25 cellular contexts compared by ENCODE assay signal in the genomic region with DNA sequence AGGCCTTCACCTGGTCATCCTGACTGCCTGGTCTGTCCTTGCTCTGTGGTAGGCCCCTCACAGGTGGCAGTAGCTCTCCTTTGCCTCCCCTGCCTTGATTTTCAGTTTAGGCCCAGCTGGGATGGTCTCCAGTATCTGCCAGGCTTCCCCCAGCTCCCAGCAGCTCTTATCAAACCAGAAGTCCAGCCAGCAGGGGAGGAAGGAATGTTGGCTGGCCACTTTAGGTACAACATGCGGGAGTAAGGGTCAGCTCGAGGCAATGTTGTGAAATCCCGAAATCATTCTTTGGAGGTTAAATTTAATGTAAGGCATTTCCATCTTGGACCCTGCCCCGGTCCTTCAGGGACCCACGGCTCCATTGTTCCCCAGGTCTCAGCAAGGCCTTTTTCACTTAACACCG. TPM values are rescaled to one million over a fixed set of nuclear protein-coding genes. Genes with fewer than 3 reads are reported as not detected.
"Had no signal": no experiment of that assay in that cellular context is flagged by ENCODE, and none has a peak within 500 bp of the region (broad histone marks: within the 10 kb centered on the region; RNA-seq: fewer than 3 reads in every experiment).

No MANE protein-coding gene starts in this region.

- H3K9me3 ChIP-seq: SK-N-SH had no signal

- H3K4me3 Mint-ChIP-seq: IgD-negative memory B cell had no signal

- H3K27ac ChIP-seq: KMS-11, RWPE1 had no signal

- H3K4me1 Mint-ChIP-seq: IgD-negative memory B cell had no signal

- H3K9me3 Mint-ChIP-seq: IgD-negative memory B cell had no signal

- H3K36me3 Mint-ChIP-seq: IgD-negative memory B cell had no signal

- DNase-seq: Kasumi-1, MV-4-11, NCI-H1048, NCI-H1105, NCI-H1417, NCI-H1436 treated with DMSO at 0.1 percent for 48 hours, NCI-H1694, NCI-H187 treated with DMSO at 0.1 percent for 48 hours, NCI-H2029 treated with DMSO at 0.1 percent for 48 hours, NCI-H2227 treated with DMSO at 0.1 percent for 48 hours, NCI-H446, NCI-H510A, NCI-H524 treated with DMSO at 0.1 percent for 48 hours, NCI-H69, NCI-H774, SHP77, SK-N-SH, SW 1271 had no signal

- H3K27ac Mint-ChIP-seq: IgD-negative memory B cell had no signal

- H3K4me3 ChIP-seq: K562 had no signal

- H3K27me3 Mint-ChIP-seq: IgD-negative memory B cell had no signal

- ATAC-seq: K562, Panc1 had no signal

- H3K9ac ChIP-seq: KMS-11, SK-N-SH had no signal

RNA-seq across cellular contexts. Expression of a gene that starts 16.8 kb away (rescaled TPM):
- total RNA-seq: HT1080, M059J had no signal
